ENCODE assay signal across 17 cellular contexts in genomic region chr3:34837848-34838741, GRCh38.
"Had no signal": no experiment of that assay in that cellular context is flagged by ENCODE, and none has a peak within 500 bp of the region (broad histone marks: within the 10 kb centered on the region; RNA-seq: fewer than 3 reads in every experiment).

No MANE protein-coding gene starts in this region.

- H3K36me3 Mint-ChIP-seq: activated naive CD4-positive, alpha-beta T cell treated with anti-CD3 and anti-CD28 coated beads, Interleukin-2, amount 50 U/mL, for 24 hours; memory B cell had no signal

- H3K4me3 ChIP-seq: adrenal gland, dorsolateral prefrontal cortex, prostate gland, right lobe of liver, testis, upper lobe of left lung had no signal

- ATAC-seq: right lobe of liver had no signal

- H3K9me3 Mint-ChIP-seq: endodermal cell, neural crest cell had no signal

- DNase-seq: activated CD4-positive, alpha-beta T cell treated with anti-CD3 and anti-CD28 coated beads, Interleukin-2, amount 50 U/mL, for 48 hours; activated gamma-delta T cell; adrenal gland; caudate nucleus; dorsolateral prefrontal cortex; endodermal cell; kidney; right lobe of liver; small intestine; stimulated activated CD4-positive, alpha-beta T cell treated with anti-CD3 and anti-CD28 coated beads, Interleukin-4, amount 100 ng/mL, for 1 hour; T-helper 2 cell; testis; upper lobe of left lung had no signal

- H3K4me1 Mint-ChIP-seq: activated naive CD4-positive, alpha-beta T cell treated with anti-CD3 and anti-CD28 coated beads, Interleukin-2, amount 50 U/mL, for 24 hours; memory B cell had no signal

- H3K4me3 Mint-ChIP-seq: activated naive CD4-positive, alpha-beta T cell treated with anti-CD3 and anti-CD28 coated beads, Interleukin-2, amount 50 U/mL, for 24 hours; endodermal cell; memory B cell; neural crest cell had no signal

- H3K27me3 Mint-ChIP-seq: activated naive CD4-positive, alpha-beta T cell treated with anti-CD3 and anti-CD28 coated beads, Interleukin-2, amount 50 U/mL, for 24 hours had no signal

- H3K27ac Mint-ChIP-seq: activated naive CD4-positive, alpha-beta T cell treated with anti-CD3 and anti-CD28 coated beads, Interleukin-2, amount 50 U/mL, for 24 hours; endodermal cell; memory B cell had no signal
